In genomic region chr19:34336781-34337271, GRCh38 we compare ENCODE assay signal across 8 cellular contexts. TPM values are rescaled to one million over a fixed set of nuclear protein-coding genes. Genes with fewer than 3 reads are reported as not detected.
DNase-seq lines count a peak whose midpoint lies in the region; ATAC-seq and TF ChIP-seq lines count a peak whose summit lies in the region.

No MANE protein-coding gene starts in this region.

- ATAC-seq in stimulated activated naive CD8-positive, alpha-beta T cell treated with anti-CD3 and anti-CD28 coated beads, Interleukin-15, amount 100 ng/mL, for 72 hours = peak; percentile 52
- ATAC-seq in GM19324 (IDR thresholded peaks at IDR 0.05; ENCODE audit: low FRiP score, unreplicated experiment) = no peak
- ATAC-seq in GM21619 (IDR thresholded peaks at IDR 0.05; ENCODE audit: unreplicated experiment) = no peak

- no peak overlapping the region for H3K27ac ChIP-seq in hepatocyte

- H3K4me3 Mint-ChIP-seq in stimulated activated naive CD8-positive, alpha-beta T cell treated with anti-CD3 and anti-CD28 coated beads, Interleukin-15, amount 100 ng/mL, for 72 hours = no peak overlapping the region

- no peaks in the 10 kb centered on the region for H4K20me1 ChIP-seq in hepatocyte (ENCODE audit: insufficient read depth, poor library complexity, severe bottlenecking)

- peak overlapping the region in 1 of 2 donors; percentile 52 for H3K27ac Mint-ChIP-seq in stimulated activated naive CD8-positive, alpha-beta T cell treated with anti-CD3 and anti-CD28 coated beads, Interleukin-15, amount 100 ng/mL, for 72 hours

- no peaks in the 10 kb centered on the region for H3K9me2 ChIP-seq in hepatocyte (replicated peaks; ENCODE audit: insufficient read depth)

- 16% methylated on average over 1 of the region's 1 CpG for WGBS in hepatocyte (ENCODE audit: low lambda C conversion rate, missing lambda C conversion rate)

- H3K4me2 ChIP-seq in hepatocyte = no peak overlapping the region

- H3K4me1 Mint-ChIP-seq in stimulated activated naive CD8-positive, alpha-beta T cell treated with anti-CD3 and anti-CD28 coated beads, Interleukin-15, amount 100 ng/mL, for 72 hours = peaks cover 10% of the 10 kb centered on the region

- H3K79me2 ChIP-seq in hepatocyte = no peaks in the 10 kb centered on the region

- no peaks in the 10 kb centered on the region for H3K9me3 ChIP-seq in hepatocyte (ENCODE audit: low read depth)

- no peaks in the 10 kb centered on the region for H3K27me3 ChIP-seq in hepatocyte

- H3K4me3 ChIP-seq in hepatocyte = no peak overlapping the region

- no peaks in the 10 kb centered on the region for H3K4me1 ChIP-seq in hepatocyte (ENCODE audit: insufficient read depth)

- H3K36me3 ChIP-seq in hepatocyte (replicated peaks; ENCODE audit: insufficient read depth, low read depth) = no peaks in the 10 kb centered on the region

- peak; percentile 70 for TF ChIP-seq CTCF in hepatocyte (IDR thresholded peaks at IDR 0.05; ENCODE audit: poor library complexity)

- DNase-seq in activated effector memory CD4-positive, alpha-beta T cell treated with anti-CD3 and anti-CD28 coated beads, Interleukin-2, amount 50 U/mL, for 16 hours = peak; percentile 69
- DNase-seq in activated effector memory CD4-positive, alpha-beta T cell treated with Interleukin-2 at 50 U/mL for 16 hours = no peak
- DNase-seq in NCI-H1694 (lab: John Stamatoyannopoulos, UW) (peak; percentile 36), hepatocyte (ENCODE audit: low spot score) (peak; percentile 63)
- DNase-seq in activated gamma-delta T cell treated with anti-CD3 and anti-CD28 coated beads, Interleukin-2, amount 50 U/mL, for 16 hours (ENCODE audit: low read depth) = peak; percentile 29
- peak in 1 of 2 donors; percentile 23 for DNase-seq in stimulated activated naive CD8-positive, alpha-beta T cell treated with anti-CD3 and anti-CD28 coated beads, Interleukin-15, amount 100 ng/mL, for 72 hours

- H3K9me3 Mint-ChIP-seq in stimulated activated naive CD8-positive, alpha-beta T cell treated with anti-CD3 and anti-CD28 coated beads, Interleukin-15, amount 100 ng/mL, for 72 hours = no peaks in the 10 kb centered on the region

- H3K27me3 Mint-ChIP-seq in stimulated activated naive CD8-positive, alpha-beta T cell treated with anti-CD3 and anti-CD28 coated beads, Interleukin-15, amount 100 ng/mL, for 72 hours = no peaks in the 10 kb centered on the region

- no peak overlapping the region for H2AFZ ChIP-seq in hepatocyte

RNA-seq across cellular contexts. Expression of gene GPI, which starts 28.2 kb away (rescaled TPM):
- total RNA-seq in hepatocyte = 82.9 and 117 TPM in 2 replicates
- 120 and 124 TPM in 2 replicates for polyA plus RNA-seq in hepatocyte
